In the genomic region with DNA sequence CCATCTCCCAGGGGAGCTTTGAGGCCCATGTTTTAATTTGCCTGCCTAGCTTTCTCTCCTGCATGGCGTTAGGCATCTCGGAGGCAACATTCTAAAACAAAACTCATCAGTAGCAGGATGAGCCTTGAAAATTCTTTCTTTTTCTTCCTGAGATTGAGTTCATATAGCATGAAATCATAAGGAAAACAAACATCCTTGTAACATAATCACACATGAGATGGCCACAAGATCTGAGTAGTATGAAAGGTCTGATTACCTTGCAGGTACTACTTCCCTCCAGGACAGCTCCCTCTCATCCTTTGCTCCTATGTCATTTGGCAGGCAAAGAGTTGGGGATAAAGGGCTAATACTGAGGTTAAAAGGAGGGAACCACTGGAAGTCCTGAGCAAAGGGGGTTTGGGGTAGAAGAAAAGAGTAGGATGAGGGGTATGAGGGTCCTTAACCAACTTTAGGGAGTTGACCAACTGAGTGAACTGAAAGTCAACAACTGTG, we compare ENCODE assay signal across 12 cellular contexts.
"Had no signal": no experiment of that assay in that cellular context is flagged by ENCODE, and none has a peak within 500 bp of the region (broad histone marks: within the 10 kb centered on the region; RNA-seq: fewer than 3 reads in every experiment).

No MANE protein-coding gene starts in this region.

- DNase-seq: activated CD4-positive, alpha-beta T cell treated with anti-CD3 and anti-CD28 coated beads for 1 hour; activated CD4-positive, alpha-beta T cell treated with anti-CD3 and anti-CD28 coated beads, Interleukin-2, amount 50 U/mL, for 48 hours; activated CD8-positive, alpha-beta memory T cell treated with anti-CD3 and anti-CD28 coated beads, Interleukin-2, amount 10 ng/mL, durations not matched to agents 7 days and 5 days; activated effector memory CD4-positive, alpha-beta T cell treated with Interleukin-2 at 50 U/mL for 16 hours; activated T-cell treated with anti-CD3 and anti-CD28 coated beads, Interleukin-2, amount 50 U/mL, for 24 hours; gastrocnemius medialis; posterior cingulate gyrus; stimulated activated CD4-positive, alpha-beta T cell treated with anti-CD3 and anti-CD28 coated beads, Interleukin-4, amount 100 ng/mL, for 4 hours; stomach; T-helper 9 cell; uterus had no signal

- H3K27me3 ChIP-seq: gastrocnemius medialis, stomach, uterus had no signal

- ATAC-seq: activated CD8-positive, alpha-beta memory T cell treated with anti-CD3 and anti-CD28 coated beads, Interleukin-2, amount 10 ng/mL, durations not matched to agents 7 days and 5 days; gastrocnemius medialis had no signal

- H3K4me3 ChIP-seq: gastrocnemius medialis, skin epidermis, stomach, uterus had no signal

- H3K9me3 ChIP-seq: gastrocnemius medialis, stomach, uterus had no signal

- H3K36me3 ChIP-seq: gastrocnemius medialis, stomach, uterus had no signal

- H3K27ac ChIP-seq: gastrocnemius medialis, uterus had no signal
